ENCODE assay signal across 8 cellular contexts in genomic region chr1:100188617-100189016, GRCh38. TPM values are rescaled to one million over a fixed set of nuclear protein-coding genes. Genes with fewer than 3 reads are reported as not detected.
A peak's percentile ranks its signal among the peaks of the same experiment; 100 is the strongest.
DNase-seq lines count a peak whose midpoint lies in the region; TF ChIP-seq lines count a peak whose summit lies in the region.

No MANE protein-coding gene starts in this region.

- in situ Hi-C loops in GM13976 (cut with MboI; ENCODE audit: low sequenced_read_pairs, unreplicated experiment) = no loop called here

- TF ChIP-seq EP300 in Ishikawa (IDR thresholded peaks at IDR 0.05; ENCODE audit: borderline replicate concordance) = peak; percentile 71; the same call in 1 of the 2 replicates

- peaks cover 8% of the 10 kb centered on the region for H3K4me1 ChIP-seq in mesenchymal stem cell (ENCODE audit: control insufficient read depth, insufficient read depth, low read depth, low read length)

- no peaks in the 10 kb centered on the region for H3K79me1 ChIP-seq in mesenchymal stem cell (replicated peaks; ENCODE audit: low read length, poor library complexity, severe bottlenecking)

- H3K4me2 ChIP-seq in mesenchymal stem cell (ENCODE audit: low read length, poor library complexity, severe bottlenecking) = no peak overlapping the region

- no peak overlapping the region for H2AFZ ChIP-seq in mesenchymal stem cell (ENCODE audit: low read depth, low read length)

- WGBS in mesenchymal stem cell = 79% methylated on average over 3 of the region's 3 CpGs

- no peak overlapping the region for H3K18ac ChIP-seq in mesenchymal stem cell (ENCODE audit: low read depth in 1 of 2, low read length in 2 of 2)

- H3K4me3 ChIP-seq in GM06990 (replicated peaks; ENCODE audit: low read depth, low read length) (no peak overlapping the region), mesenchymal stem cell (ENCODE audit: insufficient read depth in 1 of 2, low read depth in 1 of 2, low read length in 2 of 2) (no peak overlapping the region)

- H2AK5ac ChIP-seq in mesenchymal stem cell (ENCODE audit: low read length, severe bottlenecking) = no peak overlapping the region

- peak overlapping the region; percentile 84 for H3K27ac ChIP-seq in mesenchymal stem cell (ENCODE audit: low read length, poor library complexity, severe bottlenecking)

- no peak overlapping the region for H4K8ac ChIP-seq in mesenchymal stem cell (ENCODE audit: low read length)

- no peak overlapping the region for H3K14ac ChIP-seq in mesenchymal stem cell (ENCODE audit: low read length in 2 of 2)

- no peak overlapping the region for H2BK12ac ChIP-seq in mesenchymal stem cell (ENCODE audit: low read length in 2 of 2)

- H2BK120ac ChIP-seq in mesenchymal stem cell (ENCODE audit: low read depth, low read length) = no peak overlapping the region

- H3K23ac ChIP-seq in mesenchymal stem cell (ENCODE audit: low read length in 2 of 2) = no peak overlapping the region

- peak; percentile 13; the same call in 1 of the 2 replicates for TF ChIP-seq RAD21 in Ishikawa (IDR thresholded peaks at IDR 0.05; ENCODE audit: low read depth)

- H4K91ac ChIP-seq in mesenchymal stem cell (ENCODE audit: low read length) = no peak overlapping the region

- no peak overlapping the region for H2BK5ac ChIP-seq in mesenchymal stem cell (ENCODE audit: low read depth, low read length, poor library complexity, severe bottlenecking)

- H3K4ac ChIP-seq in mesenchymal stem cell (ENCODE audit: low read depth in 1 of 2, low read length in 2 of 2) = no peak overlapping the region

- H3K36me3 ChIP-seq in GM06990 (ENCODE audit: control insufficient read depth, insufficient read depth, low read length) = no peaks in the 10 kb centered on the region
- peaks cover 3 to 4% of the 10 kb centered on the region in 2 experiments for H3K36me3 ChIP-seq in mesenchymal stem cell (ENCODE audit: control insufficient read depth in 1 of 2, insufficient read depth in 2 of 2, low read depth in 1 of 2, low read length in 2 of 2)

- TF ChIP-seq CTCF in GM06990 (IDR thresholded peaks at IDR 0.05; ENCODE audit: insufficient read depth, low read length, poor library complexity, severe bottlenecking) = no peak
- TF ChIP-seq CTCF in GM13976 (IDR thresholded peaks at IDR 0.05; ENCODE audit: borderline replicate concordance, control extremely low read depth, extremely low read depth, insufficient read depth, missing control alignments) = no peak

- no peak overlapping the region for H2BK15ac ChIP-seq in mesenchymal stem cell (ENCODE audit: low read depth, poor library complexity, severe bottlenecking)

- H3K9me3 ChIP-seq in mesenchymal stem cell (ENCODE audit: control insufficient read depth, low read length) = no peaks in the 10 kb centered on the region

- no peak overlapping the region for H3K9ac ChIP-seq in mesenchymal stem cell (ENCODE audit: low read length)

- DNase-seq in GM06990 (ENCODE audit: extremely low read depth, insufficient read length) = peak; percentile 30
- DNase-seq in amniotic epithelial cell (ENCODE audit: low read depth) = peak; percentile 85
- peak; percentile 31 for DNase-seq in mesenchymal stem cell
- DNase-seq in cerebellar nuclear complex (lab: John Stamatoyannopoulos, UW) = no peak
- DNase-seq in cortex of kidney (lab: John Stamatoyannopoulos, UW) = no peak
- no peak for DNase-seq in GM13976 (ENCODE audit: low spot score)
- DNase-seq in activated CD8-positive, alpha-beta memory T cell treated with anti-CD3 and anti-CD28 coated beads, Interleukin-2, amount 50 U/mL, for 48 hours = no peak

- H3K27me3 ChIP-seq in GM06990 (replicated peaks; ENCODE audit: control insufficient read depth, insufficient read depth, low read length) (no peaks in the 10 kb centered on the region), mesenchymal stem cell (ENCODE audit: control insufficient read depth in 1 of 2, insufficient read depth in 1 of 2, low read length in 2 of 2) (no peaks in the 10 kb centered on the region)

TF ChIP-seq in Ishikawa, 13 proteins besides CTCF, POLR2A, EP300 and RAD21:
- TF ChIP-seq TAF1 (IDR thresholded peaks at IDR 0.05; ENCODE audit: low read depth) = no peak
- TF ChIP-seq TCF12 (IDR thresholded peaks at IDR 0.05; ENCODE audit: low read depth) = peak; percentile 68; the same call in 1 of the 2 replicates
- peak; percentile 38; the same call in 1 of the 2 replicates for TF ChIP-seq CEBPB (IDR thresholded peaks at IDR 0.05)
- no peak for TF ChIP-seq YY1 (IDR thresholded peaks at IDR 0.05; ENCODE audit: low read depth)
- TF ChIP-seq ZBTB7A (IDR thresholded peaks at IDR 0.05; ENCODE audit: low read depth) = no peak
- TF ChIP-seq USF1 (IDR thresholded peaks at IDR 0.05) = no peak
- TF ChIP-seq REST (IDR thresholded peaks at IDR 0.05; ENCODE audit: low read depth) = no peak
- TF ChIP-seq TEAD4 (IDR thresholded peaks at IDR 0.05) = peak; percentile 77
- peak; percentile 84 for TF ChIP-seq MAX (IDR thresholded peaks at IDR 0.05)
- TF ChIP-seq CREB1 (IDR thresholded peaks at IDR 0.05; ENCODE audit: low read depth) = no peak
- peak; percentile 92 for TF ChIP-seq NFIC (IDR thresholded peaks at IDR 0.05)
- TF ChIP-seq EGR1 (IDR thresholded peaks at IDR 0.05) = no peak
- TF ChIP-seq FOXM1 (IDR thresholded peaks at IDR 0.05; ENCODE audit: borderline replicate concordance, low read depth) = no peak
TF ChIP-seq in Ishikawa: peak in this region for 5.

RNA-seq across cellular contexts. Expression of gene LRRC39, which starts 10.6 kb away (rescaled TPM):
- 0.39 TPM for polyA plus RNA-seq in mesenchymal stem cell (2013, experiment 1 of 2)
- polyA plus RNA-seq in mesenchymal stem cell (2013, experiment 2 of 2) = 0.45 TPM

RNA-seq across cellular contexts. Expression of gene TRMT13, which starts 55.7 kb away (rescaled TPM):
- 6.4 TPM for polyA plus RNA-seq in mesenchymal stem cell (2013, experiment 1 of 2)
- polyA plus RNA-seq in mesenchymal stem cell (2013, experiment 2 of 2) = 6.7 TPM

RNA-seq across cellular contexts. Expression of gene SASS6, which starts 55.9 kb away (rescaled TPM):
- polyA plus RNA-seq in mesenchymal stem cell (2013, experiment 1 of 2) = 1.4 TPM
- 1.5 TPM for polyA plus RNA-seq in mesenchymal stem cell (2013, experiment 2 of 2)

Comparison
In these comparisons a context has a peak if more than half of its experiments do, and no peak if none do; other contexts are left out.
1. DNase-seq: peak in GM06990 (single experiment), amniotic epithelial cell (single experiment) and mesenchymal stem cell (single experiment); none in cerebellar nuclear complex (0 of 2), cortex of kidney (single experiment), GM13976 (single experiment) and activated CD8-positive, alpha-beta memory T cell treated with anti-CD3 and anti-CD28 coated beads, Interleukin-2, amount 50 U/mL, for 48 hours (single experiment).